8 cellular contexts compared by ENCODE assay signal in genomic region chr15:45795487-45796069, GRCh38.
A peak's percentile ranks its signal among the peaks of the same experiment; 100 is the strongest.
DNase-seq lines count a peak whose midpoint lies in the region; ATAC-seq, FAIRE-seq and TF ChIP-seq lines count a peak whose summit lies in the region.

No MANE protein-coding gene starts in this region.

- no TSS peak for BruUV-seq in GM12878 (replicated peaks; lab: Mats Ljungman, UMichigan)

- H3K27me3 ChIP-seq in GM12878 (replicated peaks in 1 of 2; ENCODE audit: control insufficient read depth in 2 of 2, insufficient read depth in 2 of 2, low read length in 1 of 2) = no peaks in the 10 kb centered on the region

- H3K9me3 ChIP-seq in GM12878 (replicated peaks; ENCODE audit: control insufficient read depth, insufficient read depth, low read length) = no peaks in the 10 kb centered on the region

- ATAC-seq in GM12878 (peak; percentile 66), left colon (peak; percentile 85), HG02623 (IDR thresholded peaks at IDR 0.05; ENCODE audit: unreplicated experiment) (no peak)

- peak; percentile 49 for TF ChIP-seq RAD21 in GM12878 (IDR thresholded peaks at IDR 0.05; ENCODE audit: insufficient read depth, low read depth, low read length)

- TF ChIP-seq POLR2A in GM12878 (IDR thresholded peaks at IDR 0.05; ENCODE audit: low read depth, low read length) = no peak

- no peak overlapping the region for H3K27ac ChIP-seq in GM12878 (ENCODE audit: control insufficient read depth, insufficient read depth)

- H3K4me1 ChIP-seq in GM12878 (ENCODE audit: control insufficient read depth, insufficient read depth, low read length) = no peaks in the 10 kb centered on the region

- H3K4me2 ChIP-seq in GM12878 (ENCODE audit: control insufficient read depth, insufficient read depth) = no peak overlapping the region

- CTCF ChIA-PET in GM12878 (lab: Yijun Ruan, JAX) = interaction anchor here (0.6 to 3.9 kb wide), 20 partner anchors 9 to 681 kb away, joined by 3 to 24 read pairs (median 3); no protein-coding TSS in a partner anchor

- peak; percentile 52 for TF ChIP-seq CTCF in HFF-Myc (IDR thresholded peaks at IDR 0.05; ENCODE audit: low read depth, low read length, missing control alignments)
- peak; percentile 45 to 50 (median 46); a peak in 4 of 6 replicates for TF ChIP-seq CTCF in GM12878 (IDR thresholded peaks at IDR 0.05 in 2 of 3, conservative IDR thresholded peaks at IDR 0.05 in 1 of 3; ENCODE audit: control insufficient read depth in 2 of 3, extremely low read depth in 1 of 3, insufficient read depth in 1 of 3, low read depth in 3 of 3, low read length in 3 of 3)

- no peaks in the 10 kb centered on the region for H4K20me1 ChIP-seq in GM12878 (ENCODE audit: control insufficient read depth, insufficient read depth)

- FAIRE-seq in GM12878 (lab: Jason Lieb, UNC) = no peak

- no peaks in the 10 kb centered on the region for H3K36me3 ChIP-seq in GM12878 (ENCODE audit: control insufficient read depth in 2 of 2, insufficient read depth in 2 of 2, low read length in 1 of 2)

- no peaks in the 10 kb centered on the region for H3K79me2 ChIP-seq in GM12878 (ENCODE audit: control insufficient read depth, insufficient read depth, low read length)

- RAD21 ChIA-PET in GM12878 (lab: Charles Lee; ENCODE audit: unreplicated experiment) = interaction anchor here (0.5 to 1.8 kb wide), 4 partner anchors 80 to 594 kb away, joined by 3 to 6 read pairs (median 4); no protein-coding TSS in a partner anchor

- DNase-seq in DMS79 (lab: John Stamatoyannopoulos, UW) = peak; percentile 42
- DNase-seq in HFF-Myc (ENCODE audit: extremely low read depth, low read depth) = no peak
- DNase-seq in NCI-H345 (lab: John Stamatoyannopoulos, UW) = peak; percentile 68
- no peak for DNase-seq in GM12878 (ENCODE audit: low read depth, low spot score)
- peak; percentile 17 to 36 for DNase-seq in left colon
- DNase-seq in cerebellar nuclear complex (lab: John Stamatoyannopoulos, UW) = no peak
- no peak for DNase-seq in 8988T

- intact Hi-C loops in GM12878 (cut with micrococcal nuclease; ENCODE audit: unreplicated experiment) (no loop called here), left colon (cut with DNase I, micrococcal nuclease) (no loop called here)

- SMC1A ChIA-PET in GM12878 (lab: Charles Lee; ENCODE audit: uncharacterized antibody, unreplicated experiment) = interaction anchor here (0.7 to 2.7 kb wide), 6 partner anchors 14 to 516 kb away, joined by 3 to 10 read pairs (median 3); no protein-coding TSS in a partner anchor

- H3K4me3 ChIP-seq in HFF-Myc (replicated peaks; ENCODE audit: low read depth, low read length) (no peak overlapping the region), GM12878 (no peak overlapping the region)

- H3K9ac ChIP-seq in GM12878 (ENCODE audit: control insufficient read depth, insufficient read depth, low read length) = no peak overlapping the region

- POLR2A ChIA-PET in GM12878 (lab: Charles Lee) = no interaction called here

- TF ChIP-seq EP300 in GM12878 (IDR thresholded peaks at IDR 0.05; ENCODE audit: borderline replicate concordance in 1 of 2, control insufficient read depth in 1 of 2, low read depth in 2 of 2, low read length in 2 of 2) = no peak

- in situ Hi-C loops in GM12878 (cut with MboI) = no loop called here

- WGBS in GM12878 (ENCODE audit: insufficient coverage, insufficient replicate concordance, low lambda C conversion rate, missing lambda C conversion rate) = 13% methylated on average over 3 of the region's 3 CpGs

- H2AFZ ChIP-seq in GM12878 (ENCODE audit: control insufficient read depth, low read depth, low read length) = no peak overlapping the region

TF ChIP-seq in GM12878, 131 proteins besides CTCF, POLR2A, EP300 and RAD21:
- no peak for TF ChIP-seq RCOR1 (conservative IDR thresholded peaks at IDR 0.05; ENCODE audit: low read depth, low read length)
- TF ChIP-seq POLR2AphosphoS2 (IDR thresholded peaks at IDR 0.05; ENCODE audit: low read depth, low read length) = no peak
- TF ChIP-seq ZNF207 (IDR thresholded peaks at IDR 0.05; ENCODE audit: borderline replicate concordance) = no peak
TF ChIP-seq in GM12878: peak in this region for 0.

Comparison
In these comparisons a context has a peak if more than half of its experiments do, and no peak if none do; other contexts are left out.
1. DNase-seq: peak in DMS79 (single experiment), NCI-H345 (single experiment) and left colon (2 of 2); none in HFF-Myc (single experiment), GM12878 (single experiment), cerebellar nuclear complex (0 of 2) and 8988T (single experiment).